In genomic region chr20:3740600-3741301, GRCh38 we compare ENCODE assay signal across 1 cellular context.
TF ChIP-seq lines count a peak whose summit lies in the region.

No MANE protein-coding gene starts in this region.

TF ChIP-seq in HepG2, 621 proteins besides CTCF, POLR2A, EP300 and RAD21:
- TF ChIP-seq EEA1 (CRISPR knock-in tag; IDR thresholded peaks at IDR 0.05; ENCODE audit: borderline replicate concordance), result peak; percentile 60; the same call in 1 of the 2 replicates
- peak; percentile 11; the same call in 1 of the 2 replicates for TF ChIP-seq SALL1 (CRISPR knock-in tag; IDR thresholded peaks at IDR 0.05)
- peak; percentile 16; the same call in 1 of the 2 replicates for TF ChIP-seq SP4 (CRISPR knock-in tag; IDR thresholded peaks at IDR 0.05)
- TF ChIP-seq HNRNPL (IDR thresholded peaks at IDR 0.05; ENCODE audit: low read depth, low read length), result 0 out of 2 replicates have a peak, but pooled peaks have one; percentile 35
- no peak for TF ChIP-seq ZBTB40 (IDR thresholded peaks at IDR 0.05)
- peak; percentile 28; the same call in 1 of the 2 replicates for TF ChIP-seq ZBTB40 (CRISPR knock-in tag; IDR thresholded peaks at IDR 0.05)
- no peak for TF ChIP-seq NFATC3 (CRISPR knock-in tag; IDR thresholded peaks at IDR 0.05)
- TF ChIP-seq, protein P1, sequence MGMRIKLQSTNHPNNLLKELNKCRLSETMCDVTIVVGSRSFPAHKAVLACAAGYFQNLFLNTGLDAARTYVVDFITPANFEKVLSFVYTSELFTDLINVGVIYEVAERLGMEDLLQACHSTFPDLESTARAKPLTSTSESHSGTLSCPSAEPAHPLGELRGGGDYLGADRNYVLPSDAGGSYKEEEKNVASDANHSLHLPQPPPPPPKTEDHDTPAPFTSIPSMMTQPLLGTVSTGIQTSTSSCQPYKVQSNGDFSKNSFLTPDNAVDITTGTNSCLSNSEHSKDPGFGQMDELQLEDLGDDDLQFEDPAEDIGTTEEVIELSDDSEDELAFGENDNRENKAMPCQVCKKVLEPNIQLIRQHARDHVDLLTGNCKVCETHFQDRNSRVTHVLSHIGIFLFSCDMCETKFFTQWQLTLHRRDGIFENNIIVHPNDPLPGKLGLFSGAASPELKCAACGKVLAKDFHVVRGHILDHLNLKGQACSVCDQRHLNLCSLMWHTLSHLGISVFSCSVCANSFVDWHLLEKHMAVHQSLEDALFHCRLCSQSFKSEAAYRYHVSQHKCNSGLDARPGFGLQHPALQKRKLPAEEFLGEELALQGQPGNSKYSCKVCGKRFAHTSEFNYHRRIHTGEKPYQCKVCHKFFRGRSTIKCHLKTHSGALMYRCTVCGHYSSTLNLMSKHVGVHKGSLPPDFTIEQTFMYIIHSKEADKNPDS (CRISPR knock-in tag; IDR thresholded peaks at IDR 0.05), result no peak
- TF ChIP-seq SRSF1 (optimal IDR thresholded peaks at IDR 0.05; ENCODE audit: low read depth, low read length), result peak; percentile 50
- TF ChIP-seq, protein P2, sequence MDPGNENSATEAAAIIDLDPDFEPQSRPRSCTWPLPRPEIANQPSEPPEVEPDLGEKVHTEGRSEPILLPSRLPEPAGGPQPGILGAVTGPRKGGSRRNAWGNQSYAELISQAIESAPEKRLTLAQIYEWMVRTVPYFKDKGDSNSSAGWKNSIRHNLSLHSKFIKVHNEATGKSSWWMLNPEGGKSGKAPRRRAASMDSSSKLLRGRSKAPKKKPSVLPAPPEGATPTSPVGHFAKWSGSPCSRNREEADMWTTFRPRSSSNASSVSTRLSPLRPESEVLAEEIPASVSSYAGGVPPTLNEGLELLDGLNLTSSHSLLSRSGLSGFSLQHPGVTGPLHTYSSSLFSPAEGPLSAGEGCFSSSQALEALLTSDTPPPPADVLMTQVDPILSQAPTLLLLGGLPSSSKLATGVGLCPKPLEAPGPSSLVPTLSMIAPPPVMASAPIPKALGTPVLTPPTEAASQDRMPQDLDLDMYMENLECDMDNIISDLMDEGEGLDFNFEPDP (CRISPR knock-in tag; conservative IDR thresholded peaks at IDR 0.05), result 0 out of 2 replicates have a peak, but pooled peaks have one; percentile 49
- TF ChIP-seq, protein P3, sequence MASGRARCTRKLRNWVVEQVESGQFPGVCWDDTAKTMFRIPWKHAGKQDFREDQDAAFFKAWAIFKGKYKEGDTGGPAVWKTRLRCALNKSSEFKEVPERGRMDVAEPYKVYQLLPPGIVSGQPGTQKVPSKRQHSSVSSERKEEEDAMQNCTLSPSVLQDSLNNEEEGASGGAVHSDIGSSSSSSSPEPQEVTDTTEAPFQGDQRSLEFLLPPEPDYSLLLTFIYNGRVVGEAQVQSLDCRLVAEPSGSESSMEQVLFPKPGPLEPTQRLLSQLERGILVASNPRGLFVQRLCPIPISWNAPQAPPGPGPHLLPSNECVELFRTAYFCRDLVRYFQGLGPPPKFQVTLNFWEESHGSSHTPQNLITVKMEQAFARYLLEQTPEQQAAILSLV (CRISPR knock-in tag; IDR thresholded peaks at IDR 0.05; ENCODE audit: borderline replicate concordance), result peak; percentile 43; the same call in 1 of the 2 replicates
- peak; percentile 16 for TF ChIP-seq HNRNPLL (IDR thresholded peaks at IDR 0.05; ENCODE audit: low read depth, low read length, poor library complexity, severe bottlenecking)
